ENCODE assay signal across 8 cellular contexts in genomic region chr19:47863514-47863936, GRCh38. TPM values are rescaled to one million over a fixed set of nuclear protein-coding genes. Genes with fewer than 3 reads are reported as not detected.
DNase-seq lines count a peak whose midpoint lies in the region; ATAC-seq and TF ChIP-seq lines count a peak whose summit lies in the region.

No MANE protein-coding gene starts in this region.

- H3K36me3 ChIP-seq in colonic mucosa (no peaks in the 10 kb centered on the region), liver (ENCODE audit: control insufficient read depth in 4 of 4, insufficient read depth in 3 of 4, low read depth in 1 of 4, low read length in 3 of 4) (peaks cover 0 to 15% (median 0%) of the 10 kb centered on the region in 4 donors)

- H3K9me3 Mint-ChIP-seq in activated CD4-positive, alpha-beta T cell treated with anti-CD3 and anti-CD28 coated beads, Interleukin-2, amount 10 ng/mL, durations not matched to agents 7 days and 5 days: no peaks in the 10 kb centered on the region

- POLR2A ChIA-PET in AG04449 (lab: Yijun Ruan, JAX): no interaction called here
- POLR2A ChIA-PET in activated CD4-positive, alpha-beta T cell treated with anti-CD3 and anti-CD28 coated beads, Interleukin-2, amount 10 ng/mL, durations not matched to agents 7 days and 5 days (lab: Charles Lee): no interaction called here

- no peak overlapping the region for H3K4me3 ChIP-seq in AG04449 (ENCODE audit: low read depth, low read length)
- H3K4me3 ChIP-seq in colonic mucosa: no peak overlapping the region
- no peak overlapping the region for H3K4me3 ChIP-seq in liver (ENCODE audit: low read depth in 1 of 3, low read length in 3 of 3)

- H3K4me1 Mint-ChIP-seq in activated CD4-positive, alpha-beta T cell treated with anti-CD3 and anti-CD28 coated beads, Interleukin-2, amount 10 ng/mL, durations not matched to agents 7 days and 5 days: no peaks in the 10 kb centered on the region

- H3K27ac ChIP-seq in colonic mucosa: no peak overlapping the region
- no peak overlapping the region for H3K27ac ChIP-seq in liver (ENCODE audit: low read depth in 1 of 2, low read length in 2 of 2)

- H3K4me1 ChIP-seq in colonic mucosa (no peaks in the 10 kb centered on the region), liver (ENCODE audit: control insufficient read depth in 4 of 4, insufficient read depth in 4 of 4, low read length in 3 of 4) (peaks cover 0 to 4% (median 0%) of the 10 kb centered on the region in 4 donors)

- no peak for DNase-seq in AG04449 (ENCODE audit: low read depth, low spot score)
- DNase-seq in GM20000 (ENCODE audit: low spot score): peak; percentile 91
- DNase-seq in NCI-H524 (lab: John Stamatoyannopoulos, UW): peak; percentile 93 to 94
- peak; percentile 85 for DNase-seq in activated CD4-positive, alpha-beta T cell treated with anti-CD3 and anti-CD28 coated beads, Interleukin-2, amount 10 ng/mL, durations not matched to agents 7 days and 5 days
- DNase-seq in colonic mucosa: peak; percentile 91
- peak; percentile 72 to 91 for DNase-seq in stimulated activated CD4-positive, alpha-beta T cell treated with anti-CD3 and anti-CD28 coated beads, Interleukin-4, amount 100 ng/mL, for 4 hours

- H3K27me3 Mint-ChIP-seq in activated CD4-positive, alpha-beta T cell treated with anti-CD3 and anti-CD28 coated beads, Interleukin-2, amount 10 ng/mL, durations not matched to agents 7 days and 5 days: peaks cover 10% of the 10 kb centered on the region

- no peak overlapping the region for H3K4me3 Mint-ChIP-seq in activated CD4-positive, alpha-beta T cell treated with anti-CD3 and anti-CD28 coated beads, Interleukin-2, amount 10 ng/mL, durations not matched to agents 7 days and 5 days

- ATAC-seq in GM18868 (IDR thresholded peaks at IDR 0.05; ENCODE audit: unreplicated experiment): no peak

- intact Hi-C loops in colonic mucosa (cut with DNase I): loop anchor here (5.0 kb wide), 1 partner anchor 51 kb away; no protein-coding TSS in a partner anchor

- 22% methylated on average over 14 of the region's 14 CpGs for WGBS in liver

- no peaks in the 10 kb centered on the region for H3K27me3 ChIP-seq in colonic mucosa
- H3K27me3 ChIP-seq in liver (ENCODE audit: control insufficient read depth in 4 of 4, insufficient read depth in 4 of 4, low read length in 3 of 4): no peaks in the 10 kb centered on the region

- TF ChIP-seq CTCF in AG04449 (IDR thresholded peaks at IDR 0.05; ENCODE audit: insufficient read depth, low read length, missing control alignments): peak; percentile 95
- TF ChIP-seq CTCF in GM20000 (IDR thresholded peaks at IDR 0.05; ENCODE audit: extremely low read depth, missing control alignments): peak; percentile 93
- TF ChIP-seq CTCF in colonic mucosa (IDR thresholded peaks at IDR 0.05): peak; percentile 94
- peak; percentile 88 for TF ChIP-seq CTCF in liver (IDR thresholded peaks at IDR 0.05; ENCODE audit: low read depth, low read length, missing input control)

- TF ChIP-seq RAD21 in liver (IDR thresholded peaks at IDR 0.05): peak; percentile 81 to 89

- CTCF ChIA-PET in AG04449 (lab: Yijun Ruan, JAX): interaction anchor here (0.6 to 4.8 kb wide), 34 partner anchors 8 to 155 kb away, joined by 3 to 43 read pairs (median 5); partner anchors contain the start of gene EHD2
- CTCF ChIA-PET in activated CD4-positive, alpha-beta T cell treated with anti-CD3 and anti-CD28 coated beads, Interleukin-2, amount 10 ng/mL, durations not matched to agents 7 days and 5 days (lab: Charles Lee): interaction anchor here (0.7 kb wide), 1 partner anchor 429 kb away, joined by 3 read pairs; no protein-coding TSS in a partner anchor

- no peak overlapping the region for H3K27ac Mint-ChIP-seq in activated CD4-positive, alpha-beta T cell treated with anti-CD3 and anti-CD28 coated beads, Interleukin-2, amount 10 ng/mL, durations not matched to agents 7 days and 5 days

- H3K36me3 Mint-ChIP-seq in activated CD4-positive, alpha-beta T cell treated with anti-CD3 and anti-CD28 coated beads, Interleukin-2, amount 10 ng/mL, durations not matched to agents 7 days and 5 days (ENCODE audit: low read depth): no peaks in the 10 kb centered on the region

- no peaks in the 10 kb centered on the region for H3K9me3 ChIP-seq in colonic mucosa
- no peaks in the 10 kb centered on the region for H3K9me3 ChIP-seq in liver (ENCODE audit: control insufficient read depth in 4 of 4, low read length in 3 of 4)

- H3K9ac ChIP-seq in colonic mucosa (ENCODE audit: low read depth in 2 of 2, low read length in 2 of 2) (no peak overlapping the region), liver (ENCODE audit: low read depth in 1 of 2, low read length in 2 of 2) (no peak overlapping the region)

TF ChIP-seq in liver, 16 proteins besides CTCF, POLR2A, EP300 and RAD21:
- TF ChIP-seq RXRA (IDR thresholded peaks at IDR 0.05) (peak in 1 of 2 donors; percentile 54), REST (IDR thresholded peaks at IDR 0.05) (no peak)

RNA-seq across cellular contexts. Expression of gene TPRX2, which starts 4.5 kb away (rescaled TPM):
- not detected for total RNA-seq in activated CD4-positive, alpha-beta T cell treated with anti-CD3 and anti-CD28 coated beads, Interleukin-2, amount 10 ng/mL, durations not matched to agents 7 days and 5 days
- total RNA-seq in colonic mucosa: not detected
- total RNA-seq in liver: not detected
- not detected for polyA plus RNA-seq in liver

RNA-seq across cellular contexts. Expression of gene SULT2A1, which starts 22.6 kb away (rescaled TPM):
- total RNA-seq in activated CD4-positive, alpha-beta T cell treated with anti-CD3 and anti-CD28 coated beads, Interleukin-2, amount 10 ng/mL, durations not matched to agents 7 days and 5 days: not detected
- total RNA-seq in colonic mucosa (1 to 10 TPM in 1 of 2 donors, under 1 TPM in 1; 0.64 to 1.1 TPM), liver (100 to 1,000 TPM in 1 of 2 donors, 10 to 100 TPM in 1; 22.9 to 655 TPM)
- 100 to 1,000 TPM; 726 to 892 TPM for polyA plus RNA-seq in liver

RNA-seq across cellular contexts. Expression of gene CRX, which starts 41.8 kb away (rescaled TPM):
- total RNA-seq in activated CD4-positive, alpha-beta T cell treated with anti-CD3 and anti-CD28 coated beads, Interleukin-2, amount 10 ng/mL, durations not matched to agents 7 days and 5 days: not detected
- total RNA-seq in colonic mucosa (not detected), liver (not detected)
- polyA plus RNA-seq in liver: under 1 TPM in 1 of 2 donors, not detected in 1; 0.04 TPM

RNA-seq across cellular contexts. Expression of gene TPRX1, which starts 59.2 kb away (rescaled TPM):
- total RNA-seq in activated CD4-positive, alpha-beta T cell treated with anti-CD3 and anti-CD28 coated beads, Interleukin-2, amount 10 ng/mL, durations not matched to agents 7 days and 5 days: not detected
- total RNA-seq in colonic mucosa (not detected), liver (not detected)
- polyA plus RNA-seq in liver: not detected

Comparison
In these comparisons a context has a peak if more than half of its experiments do, and no peak if none do; other contexts are left out.
1. RNA of gene SULT2A1, which starts 22.6 kb away (total RNA-seq): 22.9 to 655 TPM in liver; 0.64 to 1.1 TPM in colonic mucosa and not detected in activated CD4-positive, alpha-beta T cell treated with anti-CD3 and anti-CD28 coated beads, Interleukin-2, amount 10 ng/mL, durations not matched to agents 7 days and 5 days; every median in the first group is over 10 times any median in the second.
2. Peak in every context shown above with its lines, with median percentiles within 50 percentile points of each other: CTCF ChIP-seq.